2 cellular contexts compared by ENCODE assay signal in genomic region chr13:86862137-86862536, GRCh38.
TF ChIP-seq lines count a peak whose summit lies in the region.

No MANE protein-coding gene starts in this region.

TF ChIP-seq in GM23338, 12 proteins besides CTCF, POLR2A, EP300 and RAD21 (continued from another document):
- no peak for TF ChIP-seq ZNF462 (CRISPR knock-in tag; IDR thresholded peaks at IDR 0.05)
- no peak for TF ChIP-seq ZNF114 (CRISPR knock-in tag; IDR thresholded peaks at IDR 0.05)

TF ChIP-seq in WTC11, 78 proteins besides CTCF, POLR2A, EP300 and RAD21 (continued from another document):
- TF ChIP-seq HMGXB4 (CRISPR knock-in tag; IDR thresholded peaks at IDR 0.05), result no peak
- TF ChIP-seq ZNF423 (CRISPR knock-in tag; IDR thresholded peaks at IDR 0.05), result no peak
- no peak for TF ChIP-seq NR1H2 (CRISPR knock-in tag; IDR thresholded peaks at IDR 0.05)
- TF ChIP-seq, protein P1, sequence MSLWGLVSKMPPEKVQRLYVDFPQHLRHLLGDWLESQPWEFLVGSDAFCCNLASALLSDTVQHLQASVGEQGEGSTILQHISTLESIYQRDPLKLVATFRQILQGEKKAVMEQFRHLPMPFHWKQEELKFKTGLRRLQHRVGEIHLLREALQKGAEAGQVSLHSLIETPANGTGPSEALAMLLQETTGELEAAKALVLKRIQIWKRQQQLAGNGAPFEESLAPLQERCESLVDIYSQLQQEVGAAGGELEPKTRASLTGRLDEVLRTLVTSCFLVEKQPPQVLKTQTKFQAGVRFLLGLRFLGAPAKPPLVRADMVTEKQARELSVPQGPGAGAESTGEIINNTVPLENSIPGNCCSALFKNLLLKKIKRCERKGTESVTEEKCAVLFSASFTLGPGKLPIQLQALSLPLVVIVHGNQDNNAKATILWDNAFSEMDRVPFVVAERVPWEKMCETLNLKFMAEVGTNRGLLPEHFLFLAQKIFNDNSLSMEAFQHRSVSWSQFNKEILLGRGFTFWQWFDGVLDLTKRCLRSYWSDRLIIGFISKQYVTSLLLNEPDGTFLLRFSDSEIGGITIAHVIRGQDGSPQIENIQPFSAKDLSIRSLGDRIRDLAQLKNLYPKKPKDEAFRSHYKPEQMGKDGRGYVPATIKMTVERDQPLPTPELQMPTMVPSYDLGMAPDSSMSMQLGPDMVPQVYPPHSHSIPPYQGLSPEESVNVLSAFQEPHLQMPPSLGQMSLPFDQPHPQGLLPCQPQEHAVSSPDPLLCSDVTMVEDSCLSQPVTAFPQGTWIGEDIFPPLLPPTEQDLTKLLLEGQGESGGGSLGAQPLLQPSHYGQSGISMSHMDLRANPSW (CRISPR knock-in tag; conservative IDR thresholded peaks at IDR 0.05; ENCODE audit: low read depth), result no peak
- TF ChIP-seq EMX1 (CRISPR knock-in tag; IDR thresholded peaks at IDR 0.05), result no peak
- TF ChIP-seq CREM (CRISPR knock-in tag; IDR thresholded peaks at IDR 0.05), result no peak
- TF ChIP-seq SP1 (CRISPR knock-in tag; conservative IDR thresholded peaks at IDR 0.05), result no peak
- TF ChIP-seq JAZF1 (CRISPR knock-in tag; IDR thresholded peaks at IDR 0.05), result no peak
- no peak for TF ChIP-seq ATF1 (CRISPR knock-in tag; IDR thresholded peaks at IDR 0.05)
- TF ChIP-seq ZNF317 (CRISPR knock-in tag; IDR thresholded peaks at IDR 0.05; ENCODE audit: borderline replicate concordance, low read depth), result no peak
